9 cellular contexts compared by ENCODE assay signal in the genomic region with DNA sequence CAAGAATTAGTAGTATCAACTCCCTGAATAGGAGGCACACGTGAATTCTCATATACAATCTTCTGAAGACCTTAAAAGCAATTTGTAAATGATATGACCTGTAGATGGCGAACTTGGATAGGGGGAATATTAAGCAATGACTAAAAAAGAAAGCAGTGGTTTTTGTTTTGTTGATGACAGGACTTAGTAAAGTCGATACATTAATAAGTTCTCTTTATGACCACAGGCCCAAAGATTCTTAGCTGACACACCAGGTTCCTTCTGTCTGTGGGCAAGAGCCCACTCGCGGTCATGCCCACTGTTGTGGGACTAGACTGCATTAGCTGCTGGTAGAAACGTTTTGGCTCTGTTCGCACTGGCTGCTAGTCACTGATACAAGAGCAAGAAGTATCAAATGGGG. TPM values are rescaled to one million over a fixed set of nuclear protein-coding genes. Genes with fewer than 3 reads are reported as not detected.
DNase-seq lines count a peak whose midpoint lies in the region; ATAC-seq and TF ChIP-seq lines count a peak whose summit lies in the region.
"Had no signal": no experiment of that assay in that cellular context is flagged by ENCODE, and none has a peak within 500 bp of the region (broad histone marks: within the 10 kb centered on the region; RNA-seq: fewer than 3 reads in every experiment).

No MANE protein-coding gene starts in this region.

- H3K4me2 ChIP-seq in GM23338: no peak overlapping the region

- H3K4me3 ChIP-seq in AG04449 (ENCODE audit: low read depth, low read length): no peak overlapping the region
- H3K4me3 ChIP-seq in GM23338: no peak overlapping the region
- no peak overlapping the region for H3K4me3 ChIP-seq in Jurkat, Clone E6-1 (ENCODE audit: low read length)
- no peak overlapping the region for H3K4me3 ChIP-seq in fibroblast of mammary gland (ENCODE audit: control insufficient read depth, low read depth, low read length)
- H3K4me3 ChIP-seq in stomach: no peak overlapping the region
- H3K4me3 ChIP-seq: SJCRH30 had no signal

- TF ChIP-seq CTCF in AG04449 (IDR thresholded peaks at IDR 0.05; ENCODE audit: insufficient read depth, low read length, missing control alignments) (peak; percentile 22), GM23338 (conservative IDR thresholded peaks at IDR 0.05; ENCODE audit: low read depth in 2 of 2) (peak; percentile 67 to 76), fibroblast of mammary gland (conservative IDR thresholded peaks at IDR 0.05; ENCODE audit: control insufficient read depth, insufficient read depth, low read depth, low read length) (peak; percentile 57), stomach (IDR thresholded peaks at IDR 0.05) (peak in 3 of 7 experiments; percentile 16 to 24 (median 21))

- H3K79me2 ChIP-seq in GM23338 (replicated peaks; ENCODE audit: insufficient read depth): no peaks in the 10 kb centered on the region

- H4K20me1 ChIP-seq in GM23338 (replicated peaks; ENCODE audit: insufficient read depth): no peaks in the 10 kb centered on the region; the same call in 1 of the 2 replicates

- no peaks in the 10 kb centered on the region for H3K9me3 ChIP-seq in stomach
- H3K9me3 ChIP-seq: SJCRH30 had no signal

- no peaks in the 10 kb centered on the region for H3K27me3 Mint-ChIP-seq in GM23338 (ENCODE audit: insufficient read depth, low read depth, poor library complexity)

- no peak overlapping the region for H2AFZ ChIP-seq in GM23338

- H3F3A ChIP-seq in GM23338 (replicated peaks; ENCODE audit: low read depth): no peaks in the 10 kb centered on the region

- no peak overlapping the region for H3K27ac Mint-ChIP-seq in GM23338

- H3K27me3 ChIP-seq in GM23338 (ENCODE audit: insufficient read depth) (no peaks in the 10 kb centered on the region), stomach (no peaks in the 10 kb centered on the region)
- H3K27me3 ChIP-seq: SJCRH30 had no signal

- WGBS in stomach, 5 donors: 53 to 63% (median 59%) methylated on average over 7 of the region's 7 CpGs

- intact Hi-C loops in stomach (cut with DNase I; ENCODE audit: low total_unique reads): no loop called here

- no peaks in the 10 kb centered on the region; the same call in 2 of the 3 replicates for H3K4me1 Mint-ChIP-seq in GM23338

- ATAC-seq in GM23338: peak; percentile 45

- no peak overlapping the region for H3K27ac ChIP-seq in GM23338 (ENCODE audit: low read depth)
- no peak overlapping the region for H3K27ac ChIP-seq in stomach
- H3K27ac ChIP-seq: SJCRH30 had no signal

- H3K36me3 Mint-ChIP-seq in GM23338 (ENCODE audit: low read depth): no peaks in the 10 kb centered on the region

- TF ChIP-seq POLR2A in stomach (IDR thresholded peaks at IDR 0.05): no peak

- TF ChIP-seq EP300 in stomach (IDR thresholded peaks at IDR 0.05): no peak

- no peaks in the 10 kb centered on the region for H3K9me3 Mint-ChIP-seq in GM23338

- H3K36me3 ChIP-seq in GM23338 (ENCODE audit: insufficient read depth) (no peaks in the 10 kb centered on the region), stomach (peaks cover 0 to 38% (median 29%) of the 10 kb centered on the region in 4 donors)
- H3K36me3 ChIP-seq: SJCRH30 had no signal

- H3K4me1 ChIP-seq in GM23338 (ENCODE audit: insufficient read depth) (no peaks in the 10 kb centered on the region), stomach (no peaks in the 10 kb centered on the region)
- H3K4me1 ChIP-seq: SJCRH30 had no signal

- POLR2A ChIA-PET in AG04449 (lab: Yijun Ruan, JAX): no interaction called here

- DNase-seq in AG04449 (ENCODE audit: low read depth, low spot score): peak; percentile 31
- DNase-seq in GM03348 (ENCODE audit: low spot score): peak; percentile 55
- peak; percentile 77 for DNase-seq in GM23338 (ENCODE audit: low spot score)
- peak; percentile 41 for DNase-seq in Jurkat, Clone E6-1 (ENCODE audit: low read depth, low spot score)
- DNase-seq in RPMI7951 (ENCODE audit: low read depth): peak; percentile 49
- DNase-seq in fibroblast of mammary gland (ENCODE audit: low read depth): peak; percentile 69
- peak; percentile 28 for DNase-seq in putamen (ENCODE audit: low spot score)
- no peak for DNase-seq in stomach

- H3K9me2 ChIP-seq in GM23338 (ENCODE audit: insufficient read depth): no peaks in the 10 kb centered on the region; the same call in 1 of the 2 replicates

- CTCF ChIA-PET in AG04449 (lab: Yijun Ruan, JAX): interaction anchor here (0.6 to 7.3 kb wide), 38 partner anchors 9 to 611 kb away, joined by 3 to 244 read pairs (median 4); no protein-coding TSS in a partner anchor

- H3K4me3 Mint-ChIP-seq in GM23338: no peak overlapping the region

TF ChIP-seq in GM23338, 12 proteins besides CTCF, POLR2A, EP300 and RAD21 (continues in another document):
- TF ChIP-seq EZH2phosphoT487 (IDR thresholded peaks at IDR 0.05; ENCODE audit: unreplicated experiment) (no peak), EZH2 (IDR thresholded peaks at IDR 0.05; ENCODE audit: low read depth, unreplicated experiment) (no peak)
- TF ChIP-seq, protein P1, sequence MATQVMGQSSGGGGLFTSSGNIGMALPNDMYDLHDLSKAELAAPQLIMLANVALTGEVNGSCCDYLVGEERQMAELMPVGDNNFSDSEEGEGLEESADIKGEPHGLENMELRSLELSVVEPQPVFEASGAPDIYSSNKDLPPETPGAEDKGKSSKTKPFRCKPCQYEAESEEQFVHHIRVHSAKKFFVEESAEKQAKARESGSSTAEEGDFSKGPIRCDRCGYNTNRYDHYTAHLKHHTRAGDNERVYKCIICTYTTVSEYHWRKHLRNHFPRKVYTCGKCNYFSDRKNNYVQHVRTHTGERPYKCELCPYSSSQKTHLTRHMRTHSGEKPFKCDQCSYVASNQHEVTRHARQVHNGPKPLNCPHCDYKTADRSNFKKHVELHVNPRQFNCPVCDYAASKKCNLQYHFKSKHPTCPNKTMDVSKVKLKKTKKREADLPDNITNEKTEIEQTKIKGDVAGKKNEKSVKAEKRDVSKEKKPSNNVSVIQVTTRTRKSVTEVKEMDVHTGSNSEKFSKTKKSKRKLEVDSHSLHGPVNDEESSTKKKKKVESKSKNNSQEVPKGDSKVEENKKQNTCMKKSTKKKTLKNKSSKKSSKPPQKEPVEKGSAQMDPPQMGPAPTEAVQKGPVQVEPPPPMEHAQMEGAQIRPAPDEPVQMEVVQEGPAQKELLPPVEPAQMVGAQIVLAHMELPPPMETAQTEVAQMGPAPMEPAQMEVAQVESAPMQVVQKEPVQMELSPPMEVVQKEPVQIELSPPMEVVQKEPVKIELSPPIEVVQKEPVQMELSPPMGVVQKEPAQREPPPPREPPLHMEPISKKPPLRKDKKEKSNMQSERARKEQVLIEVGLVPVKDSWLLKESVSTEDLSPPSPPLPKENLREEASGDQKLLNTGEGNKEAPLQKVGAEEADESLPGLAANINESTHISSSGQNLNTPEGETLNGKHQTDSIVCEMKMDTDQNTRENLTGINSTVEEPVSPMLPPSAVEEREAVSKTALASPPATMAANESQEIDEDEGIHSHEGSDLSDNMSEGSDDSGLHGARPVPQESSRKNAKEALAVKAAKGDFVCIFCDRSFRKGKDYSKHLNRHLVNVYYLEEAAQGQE (IDR thresholded peaks at IDR 0.05; ENCODE audit: unreplicated experiment): no peak

RNA-seq across cellular contexts. Expression of a gene that starts 30.8 kb away (rescaled TPM):
- 0.49 and 2.0 TPM in 2 replicates for total RNA-seq in GM23338 (2014; rRNA removed; shearing (Covaris generic))
- polyA plus RNA-seq in GM23338 (2016; fragmentation: Nextera tagmentation; extraction: Ambion mirVana) (0.10 TPM in 1 of 2 replicates, not detected in the other), stomach (1 to 10 TPM; 2.9 to 6.1 (median 5.2) TPM)
- 0.74 TPM for polyA plus RNA-seq in Jurkat, Clone E6-1 (2012; ENCODE audit: insufficient read depth, insufficient read length)
- 6.9 and 8.5 TPM in 2 replicates for total RNA-seq in RPMI7951 (2014; rRNA removed; shearing (Covaris generic))
- total RNA-seq in stomach: 10 to 100 TPM; 19.3 to 47.7 (median 37.5) TPM

RNA-seq across cellular contexts. Expression of a gene that starts 42.2 kb away (rescaled TPM):
- 1.6 and 4.7 TPM in 2 replicates for total RNA-seq in GM23338 (2014; rRNA removed; shearing (Covaris generic))
- polyA plus RNA-seq in GM23338 (2016; fragmentation: Nextera tagmentation; extraction: Ambion mirVana) (1.5 and 2.6 TPM in 2 replicates), stomach (1 to 10 TPM; 7.5 to 9.3 (median 7.9) TPM)
- 17.0 TPM for polyA plus RNA-seq in Jurkat, Clone E6-1 (2012; ENCODE audit: insufficient read depth, insufficient read length)
- 8.7 and 20.9 TPM in 2 replicates for total RNA-seq in RPMI7951 (2014; rRNA removed; shearing (Covaris generic))
- total RNA-seq in stomach: 10 to 100 TPM in 1 of 5 donors, 1 to 10 TPM in 2, not detected in 2; 5.8 to 14.1 (median 7.7) TPM
